16 cellular contexts compared by ENCODE assay signal in the genomic region with DNA sequence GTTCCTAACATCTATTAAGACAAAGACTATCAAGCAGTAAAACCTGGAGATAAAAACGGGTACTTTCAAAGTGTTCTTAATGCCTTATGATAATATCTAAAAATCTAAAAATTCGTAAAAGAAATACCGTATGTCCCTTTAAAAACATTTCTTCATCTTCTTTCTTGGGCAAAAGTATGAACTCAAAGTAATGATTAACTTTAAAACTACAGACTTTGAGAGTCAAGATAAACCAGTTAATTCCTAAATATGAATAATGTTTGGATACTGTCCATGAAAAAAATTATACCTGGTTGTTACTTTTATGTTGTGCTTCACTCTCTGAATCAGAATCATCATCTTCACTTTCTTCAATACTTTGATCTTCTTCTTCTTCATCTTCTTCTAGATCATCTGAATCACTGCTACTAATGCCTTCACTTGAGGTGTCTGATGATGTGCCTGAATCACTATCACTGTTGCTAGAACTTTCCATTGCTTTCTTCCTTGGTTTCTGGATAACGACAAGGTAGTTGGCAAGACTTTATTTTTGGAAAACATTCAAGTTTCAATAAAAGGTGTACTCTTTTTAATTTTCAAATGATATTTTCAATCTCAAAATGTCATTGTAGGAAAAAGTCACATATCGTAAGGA.
"Had no signal": no experiment of that assay in that cellular context is flagged by ENCODE, and none has a peak within 500 bp of the region (broad histone marks: within the 10 kb centered on the region; RNA-seq: fewer than 3 reads in every experiment).

No MANE protein-coding gene starts in this region.

- H3K27ac ChIP-seq: epithelial cell of prostate, esophagus muscularis mucosa, gastroesophageal sphincter, sigmoid colon, skin epidermis had no signal

- ATAC-seq: gastroesophageal sphincter; left cardiac atrium; left ventricle myocardium superior; naive thymus-derived CD4-positive, alpha-beta T cell had no signal

- H3K9me3 Mint-ChIP-seq: immature natural killer cell; naive thymus-derived CD4-positive, alpha-beta T cell; nephron progenitor cell had no signal

- H3K4me3 Mint-ChIP-seq: immature natural killer cell; naive thymus-derived CD4-positive, alpha-beta T cell; nephron progenitor cell had no signal

- H3K27ac Mint-ChIP-seq: immature natural killer cell; naive thymus-derived CD4-positive, alpha-beta T cell had no signal

- H3K4me3 ChIP-seq: esophagus muscularis mucosa, gastroesophageal sphincter, sigmoid colon, skin epidermis had no signal

- H3K4me1 Mint-ChIP-seq: immature natural killer cell; naive thymus-derived CD4-positive, alpha-beta T cell; nephron progenitor cell had no signal

- FAIRE-seq: endometrium, kidney had no signal

- H3K27me3 ChIP-seq: esophagus muscularis mucosa, gastroesophageal sphincter, sigmoid colon had no signal

- H3K9me3 ChIP-seq: esophagus muscularis mucosa, gastroesophageal sphincter, sigmoid colon had no signal

- DNase-seq: effector memory CD4-positive, alpha-beta T cell; immature natural killer cell; kidney; left cardiac atrium; left ventricle myocardium superior; mesendoderm; naive thymus-derived CD4-positive, alpha-beta T cell; nephron progenitor cell; sigmoid colon; stimulated activated CD4-positive, alpha-beta T cell treated with anti-CD3 and anti-CD28 coated beads, Interleukin-12 subunit alpha, Interleukin-12 subunit beta, amount 100 ng/mL, for 4 hours; stimulated activated naive CD4-positive, alpha-beta T cell treated with Interleukin-2 at 50 U/mL for 16 hours had no signal

- H3K27me3 Mint-ChIP-seq: naive thymus-derived CD4-positive, alpha-beta T cell had no signal
